9 cellular contexts compared by ENCODE assay signal in genomic region chr20:33328738-33329137, GRCh38. TPM values are rescaled to one million over a fixed set of nuclear protein-coding genes. Genes with fewer than 3 reads are reported as not detected.
"Had no signal": no experiment of that assay in that cellular context is flagged by ENCODE, and none has a peak within 500 bp of the region (broad histone marks: within the 10 kb centered on the region; RNA-seq: fewer than 3 reads in every experiment).

No MANE protein-coding gene starts in this region.

- H3K4me1 ChIP-seq: HAP-1 had no signal

- H3K4me2 ChIP-seq: GM23338 had no signal

- FAIRE-seq: K562 had no signal

- H3K9me3 ChIP-seq: HAP-1 had no signal

- H3K36me3 ChIP-seq: HAP-1 had no signal

- H3K4me3 Mint-ChIP-seq: GM23338, HFFc6 had no signal

- H3K4me3 ChIP-seq: GM23338, HAP-1, K562 had no signal

- DNase-seq: H7, HFFc6, IMR-90 had no signal

- H3K27ac Mint-ChIP-seq: GM23338, HFFc6 had no signal

- H3K9me3 Mint-ChIP-seq: GM23338, HFFc6 had no signal

- H3K27ac ChIP-seq: HL-60 had no signal

- ATAC-seq: GM23338, HCT116, K562 had no signal

RNA-seq across cellular contexts. Expression of gene BPIFB1, which starts 45.7 kb away (rescaled TPM):
- total RNA-seq: GM23338, H7, HFFc6, HT1080, IMR-90, K562 had no signal
- polyA plus RNA-seq: GM23338, IMR-90, K562 had no signal
